ENCODE assay signal across 8 cellular contexts in genomic region chr10:79322616-79323566, GRCh38. TPM values are rescaled to one million over a fixed set of nuclear protein-coding genes. Genes with fewer than 3 reads are reported as not detected.
DNase-seq lines count a peak whose midpoint lies in the region; ATAC-seq and TF ChIP-seq lines count a peak whose summit lies in the region.

No MANE protein-coding gene starts in this region.

- no peaks in the 10 kb centered on the region for H3K36me3 Mint-ChIP-seq in activated CD8-positive, alpha-beta T cell treated with anti-CD3 and anti-CD28 coated beads for 36 hours (ENCODE audit: low read depth)

- intact Hi-C loops in Right ventricle myocardium superior (cut with DNase I): no loop called here
- intact Hi-C loops in left ventricle myocardium inferior (cut with micrococcal nuclease): no loop called here
- intact Hi-C loops in activated CD8-positive, alpha-beta T cell treated with anti-CD3 and anti-CD28 coated beads for 36 hours (cut with micrococcal nuclease): loop anchor here (10.0 kb wide), 1 partner anchor 78 kb away; no protein-coding TSS in a partner anchor

- H3K36me3 ChIP-seq in left ventricle myocardium inferior: no peaks in the 10 kb centered on the region

- H3K27ac Mint-ChIP-seq in activated CD8-positive, alpha-beta T cell treated with anti-CD3 and anti-CD28 coated beads for 36 hours: peak overlapping the region; percentile 94

- H3K4me3 Mint-ChIP-seq in activated CD8-positive, alpha-beta T cell treated with anti-CD3 and anti-CD28 coated beads for 36 hours: peak overlapping the region; percentile 38

- H3K9me3 Mint-ChIP-seq in activated CD8-positive, alpha-beta T cell treated with anti-CD3 and anti-CD28 coated beads for 36 hours: peaks cover 10% of the 10 kb centered on the region

- CTCF ChIA-PET in activated CD8-positive, alpha-beta T cell treated with anti-CD3 and anti-CD28 coated beads for 36 hours (lab: Charles Lee): interaction anchor here (0.7 to 4.4 kb wide), 6 partner anchors 9 to 122 kb away, joined by 3 to 27 read pairs (median 6); partner anchors contain the start of gene ZCCHC24

- no peak overlapping the region for H3K4me3 ChIP-seq in left ventricle myocardium inferior

- no peaks in the 10 kb centered on the region for H3K27me3 ChIP-seq in left ventricle myocardium inferior (ENCODE audit: low read depth)

- peaks cover 3% of the 10 kb centered on the region for H3K9me3 ChIP-seq in left ventricle myocardium inferior (replicated peaks)

- H3K4me1 ChIP-seq in left ventricle myocardium inferior: peaks cover 4% of the 10 kb centered on the region

- H3K4me1 Mint-ChIP-seq in activated CD8-positive, alpha-beta T cell treated with anti-CD3 and anti-CD28 coated beads for 36 hours (ENCODE audit: low read depth): peaks cover 66% of the 10 kb centered on the region

- no peak for TF ChIP-seq CTCF in left ventricle myocardium inferior (IDR thresholded peaks at IDR 0.05; ENCODE audit: borderline replicate concordance)
- no peak for TF ChIP-seq CTCF in activated CD8-positive, alpha-beta T cell treated with anti-CD3 and anti-CD28 coated beads for 36 hours (IDR thresholded peaks at IDR 0.05)

- POLR2A ChIA-PET in activated CD8-positive, alpha-beta T cell treated with anti-CD3 and anti-CD28 coated beads for 36 hours (lab: Charles Lee): interaction anchor here (0.6 to 13.7 kb wide), 5 partner anchors 9 to 74 kb away, joined by 3 to 155 read pairs (median 3); partner anchors contain the start of gene PPIF

- H3K27ac ChIP-seq in left ventricle myocardium inferior (replicated peaks): no peak overlapping the region

- H3K27me3 Mint-ChIP-seq in activated CD8-positive, alpha-beta T cell treated with anti-CD3 and anti-CD28 coated beads for 36 hours: no peaks in the 10 kb centered on the region

- ATAC-seq in Right ventricle myocardium superior (ENCODE audit: poor library complexity) (peak; percentile 35), esophagus mucosa (peak; percentile 18)
- ATAC-seq in activated CD8-positive, alpha-beta T cell treated with anti-CD3 and anti-CD28 coated beads for 36 hours: peak; percentile 75

- DNase-seq in Right ventricle myocardium superior: peak; percentile 77
- DNase-seq in left ventricle myocardium inferior: no peak
- DNase-seq in M059J (ENCODE audit: low read depth): peak; percentile 96
- DNase-seq in activated CD8-positive, alpha-beta T cell treated with anti-CD3 and anti-CD28 coated beads for 36 hours: peak; percentile 93
- peak; percentile 63 to 76 for DNase-seq in stimulated activated CD4-positive, alpha-beta T cell treated with anti-CD3 and anti-CD28 coated beads, Interleukin-12 subunit alpha, Interleukin-12 subunit beta, amount 100 ng/mL, for 24 hours (ENCODE audit: low read depth in 2 of 2)
- DNase-seq in cortex of kidney (lab: John Stamatoyannopoulos, UW): no peak
- no peak for DNase-seq in NCI-H510A (lab: John Stamatoyannopoulos, UW)

RNA-seq across cellular contexts. Expression of gene PPIF, which starts 24.4 kb away (rescaled TPM):
- 146 TPM for total RNA-seq in Right ventricle myocardium superior
- 150 TPM for total RNA-seq in left ventricle myocardium inferior
- 36.5 and 50.7 TPM in 2 replicates for total RNA-seq in M059J (2014; rRNA removed; shearing (Covaris generic))
- 10 to 100 TPM; 81.5 to 88.6 TPM for total RNA-seq in activated CD8-positive, alpha-beta T cell treated with anti-CD3 and anti-CD28 coated beads for 36 hours
- 77.8 TPM for total RNA-seq in esophagus mucosa

Comparison
In these comparisons a context has a peak if more than half of its experiments do, and no peak if none do; other contexts are left out.
1. DNase-seq: peak in Right ventricle myocardium superior (single experiment), M059J (single experiment), activated CD8-positive, alpha-beta T cell treated with anti-CD3 and anti-CD28 coated beads for 36 hours (single experiment) and stimulated activated CD4-positive, alpha-beta T cell treated with anti-CD3 and anti-CD28 coated beads, Interleukin-12 subunit alpha, Interleukin-12 subunit beta, amount 100 ng/mL, for 24 hours (2 of 2); none in left ventricle myocardium inferior (single experiment), cortex of kidney (single experiment) and NCI-H510A (single experiment).
2. ATAC-seq: peak in every context shown above with its lines; median percentile 75 in activated CD8-positive, alpha-beta T cell treated with anti-CD3 and anti-CD28 coated beads for 36 hours; 35 in Right ventricle myocardium superior; 18 in esophagus mucosa.